1 cellular context compared by ENCODE assay signal in genomic region chr2:10169581-10169980, GRCh38.
TF ChIP-seq lines count a peak whose summit lies in the region.

No MANE protein-coding gene starts in this region.

TF ChIP-seq in endothelial cell of umbilical vein, 7 proteins besides CTCF, POLR2A, EP300 and RAD21:
- peak; percentile 11 for TF ChIP-seq JUN (IDR thresholded peaks at IDR 0.05; ENCODE audit: borderline replicate concordance, insufficient read depth, insufficient read length, low read depth)
- no peak for TF ChIP-seq MYC (IDR thresholded peaks at IDR 0.05; ENCODE audit: low read depth, low read length)
